Comparison of ENCODE assay signal across 29 cellular contexts in the genomic region with DNA sequence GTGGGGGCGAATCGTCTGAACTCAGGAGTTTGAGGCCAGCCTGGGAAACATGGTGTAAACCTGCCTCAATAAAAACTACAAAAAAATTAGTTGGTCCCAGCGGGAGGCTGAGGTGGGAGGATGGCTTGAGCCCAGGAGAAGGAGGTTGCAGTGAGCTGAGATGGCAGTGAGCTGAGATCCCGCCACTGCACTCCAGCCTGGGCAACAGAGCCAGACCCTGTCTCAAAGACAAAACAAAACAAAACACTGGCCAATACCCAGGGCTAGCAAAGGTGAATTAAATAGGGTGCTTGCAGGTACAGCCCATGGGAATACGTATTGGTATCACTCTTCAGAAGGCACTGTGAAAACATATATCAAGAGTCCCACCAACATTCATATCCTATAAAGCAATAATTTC. TPM values are rescaled to one million over a fixed set of nuclear protein-coding genes. Genes with fewer than 3 reads are reported as not detected.
A peak's percentile ranks its signal among the peaks of the same experiment; 100 is the strongest.
DNase-seq lines count a peak whose midpoint lies in the region; ATAC-seq, FAIRE-seq and TF ChIP-seq lines count a peak whose summit lies in the region.
"Had no signal": no experiment of that assay in that cellular context is flagged by ENCODE, and none has a peak within 500 bp of the region (broad histone marks: within the 10 kb centered on the region; RNA-seq: fewer than 3 reads in every experiment).

No MANE protein-coding gene starts in this region.

- H3K27me3 Mint-ChIP-seq in WTC11 (ENCODE audit: low read depth) (no peaks in the 10 kb centered on the region), memory B cell (no peaks in the 10 kb centered on the region)
- H3K27me3 Mint-ChIP-seq: CD4-positive, alpha-beta memory T cell had no signal

- TF ChIP-seq CTCF in HepG2 (CRISPR knock-in tag; IDR thresholded peaks at IDR 0.05) = no peak
- no peak for TF ChIP-seq CTCF in right lobe of liver (IDR thresholded peaks at IDR 0.05)
- TF ChIP-seq CTCF in WTC11 (IDR thresholded peaks at IDR 0.05) = no peak
- no peak for TF ChIP-seq CTCF in colonic mucosa (IDR thresholded peaks at IDR 0.05)

- H3K4me3 ChIP-seq in HepG2 (replicated peaks in 1 of 3; ENCODE audit: insufficient read depth in 1 of 3, low read depth in 2 of 3, low read length in 3 of 3) (no peak overlapping the region), right lobe of liver (no peak overlapping the region), colonic mucosa (no peak overlapping the region)
- H3K4me3 ChIP-seq: HAP-1, PC-9, SJSA1 had no signal

- H3K9me3 Mint-ChIP-seq in WTC11 = peaks cover 4% of the 10 kb centered on the region
- no peaks in the 10 kb centered on the region for H3K9me3 Mint-ChIP-seq in memory B cell

- no peak for TF ChIP-seq RAD21 in HepG2 (CRISPR knock-in tag; IDR thresholded peaks at IDR 0.05)

- H3K4me1 Mint-ChIP-seq in WTC11 (peaks cover 3% of the 10 kb centered on the region; the same call in 1 of the 2 replicates), memory B cell (peaks cover 62% of the 10 kb centered on the region)

- H3K36me3 ChIP-seq in HepG2 (replicated peaks in 1 of 2; ENCODE audit: control insufficient read depth in 1 of 2, insufficient read depth in 2 of 2, low read length in 2 of 2) = no peaks in the 10 kb centered on the region
- no peaks in the 10 kb centered on the region for H3K36me3 ChIP-seq in right lobe of liver
- H3K36me3 ChIP-seq in colonic mucosa = no peaks in the 10 kb centered on the region
- H3K36me3 ChIP-seq: HAP-1, SJSA1 had no signal

- no peak overlapping the region for H3K4me2 ChIP-seq in HepG2 (ENCODE audit: low read depth, low read length)
- H3K4me2 ChIP-seq: PC-9 had no signal

- TF ChIP-seq POLR2A in HepG2 (IDR thresholded peaks at IDR 0.05; ENCODE audit: insufficient read depth in 1 of 2, low read depth in 2 of 2, low read length in 2 of 2) = no peak
- TF ChIP-seq POLR2A in right lobe of liver (IDR thresholded peaks at IDR 0.05) = no peak

- no peak overlapping the region for H3K9ac ChIP-seq in HepG2 (ENCODE audit: insufficient read depth, low read depth, low read length)
- H3K9ac ChIP-seq in colonic mucosa (ENCODE audit: low read depth in 2 of 2, low read length in 2 of 2) = no peak overlapping the region

- WGBS in HepG2 (ENCODE audit: low lambda C conversion rate) = 78% methylated on average over 5 of the region's 5 CpGs
- 88% methylated on average over 5 of the region's 5 CpGs for WGBS in right lobe of liver (ENCODE audit: insufficient coverage, low coverage, low lambda C conversion rate, missing lambda C conversion rate)

- peaks cover 70% of the 10 kb centered on the region for H3K79me2 ChIP-seq in HepG2 (ENCODE audit: insufficient read depth, low read length)

- H3K4me1 ChIP-seq in HepG2 (ENCODE audit: insufficient read depth, low read length) = peaks cover 7% of the 10 kb centered on the region
- no peaks in the 10 kb centered on the region for H3K4me1 ChIP-seq in right lobe of liver
- no peaks in the 10 kb centered on the region for H3K4me1 ChIP-seq in colonic mucosa

- CTCF ChIA-PET in HepG2 (lab: Yijun Ruan, JAX; ENCODE audit: low intra/inter-chr PET ratio, low total read pairs) = no interaction called here
- CTCF ChIA-PET in WTC11 (lab: Charles Lee) = no interaction called here

- H4K20me1 ChIP-seq in HepG2 (ENCODE audit: insufficient read depth, low read length) = no peaks in the 10 kb centered on the region

- ATAC-seq in HepG2 (no peak), right lobe of liver (no peak), WTC11 (no peak), memory B cell (ENCODE audit: low read depth) (no peak), HG02623 (IDR thresholded peaks at IDR 0.05; ENCODE audit: unreplicated experiment) (no peak), GM21526 (IDR thresholded peaks at IDR 0.05; ENCODE audit: low FRiP score, unreplicated experiment) (no peak)
- ATAC-seq: Right ventricle myocardium inferior had no signal

- H2AFZ ChIP-seq in HepG2 (ENCODE audit: low read length) = no peak overlapping the region
- H2AFZ ChIP-seq: PC-9 had no signal

- no peak overlapping the region for H3K27ac Mint-ChIP-seq in WTC11
- peak overlapping the region; percentile 78 for H3K27ac Mint-ChIP-seq in memory B cell

- H3K27ac ChIP-seq in HepG2 (ENCODE audit: extremely low read length, insufficient read depth, low read length) (no peak overlapping the region), right lobe of liver (no peak overlapping the region), colonic mucosa (no peak overlapping the region)
- H3K27ac ChIP-seq: PC-9, SJSA1 had no signal

- H3K4me3 Mint-ChIP-seq in WTC11 (no peak overlapping the region), memory B cell (no peak overlapping the region)

- no peak for FAIRE-seq in HepG2 (lab: Jason Lieb, UNC)
- FAIRE-seq: G401.6, GM12891 had no signal

- POLR2A ChIA-PET in HepG2 (lab: Yijun Ruan, JAX) = no interaction called here
- POLR2A ChIA-PET in WTC11 (lab: Charles Lee) = no interaction called here

- TF ChIP-seq EP300 in HepG2 (IDR thresholded peaks at IDR 0.05; ENCODE audit: low read depth in 2 of 2, low read length in 2 of 2) (no peak), HepG2 (CRISPR knock-in tag; IDR thresholded peaks at IDR 0.05; ENCODE audit: borderline replicate concordance) (no peak)

- intact Hi-C loops in HepG2 (cut with micrococcal nuclease; ENCODE audit: unreplicated experiment) = no loop called here
- intact Hi-C loops in right lobe of liver (cut with DNase I) = no loop called here
- intact Hi-C loops in colonic mucosa (cut with DNase I) = no loop called here

- in situ Hi-C loops in HepG2 (cut with HindIII; ENCODE audit: extremely low pct_ligation_motif_present, low pct_unique_long_range_greater_than_20kb) = no loop called here

- DNase-seq in HepG2 (ENCODE audit: low spot score) (no peak), right lobe of liver (no peak), WTC11 (ENCODE audit: low spot score) (no peak), memory B cell (ENCODE audit: low spot score in 2 of 2) (no peak), colonic mucosa (no peak), mucosa of gallbladder (ENCODE audit: low spot score) (no peak)
- DNase-seq: 8988T; ACHN; CD4-positive, alpha-beta memory T cell; COR-L47; DMS53; GOT3; Kasumi-1; MV-4-11; NCI-H1105; NCI-H146; NCI-H1930; NCI-H2107; NCI-H524 treated with DMSO at 0.1 percent for 48 hours; NCI-H82; NK-92 treated with Interleukin-12 subunit alpha and Interleukin-12 subunit beta, amount 100 ng/mL, for 24 hours; PC-9 had no signal

- H3K9me3 ChIP-seq in HepG2 (ENCODE audit: low read length) (no peaks in the 10 kb centered on the region), right lobe of liver (no peaks in the 10 kb centered on the region), colonic mucosa (no peaks in the 10 kb centered on the region)
- H3K9me3 ChIP-seq: HAP-1, SJSA1 had no signal

- H3K27me3 ChIP-seq in HepG2 (ENCODE audit: control insufficient read depth in 1 of 2, insufficient read depth in 2 of 2, low read length in 2 of 2) (no peaks in the 10 kb centered on the region), right lobe of liver (no peaks in the 10 kb centered on the region), colonic mucosa (no peaks in the 10 kb centered on the region)
- H3K27me3 ChIP-seq: SJSA1 had no signal

- BruUV-seq in HepG2 (replicated peaks; lab: Mats Ljungman, UMichigan) = no TSS peak

- H3K36me3 Mint-ChIP-seq in WTC11 (peaks cover 3% of the 10 kb centered on the region; the same call in 1 of the 2 replicates), memory B cell (peaks cover 5% of the 10 kb centered on the region)

TF ChIP-seq in WTC11, 78 proteins besides CTCF, POLR2A, EP300 and RAD21:
- TF ChIP-seq GTF2I (CRISPR knock-in tag; conservative IDR thresholded peaks at IDR 0.05) = 0 out of 2 replicates have a peak, but pooled peaks have one; percentile 44
- no peak for TF ChIP-seq SOX15 (CRISPR knock-in tag; IDR thresholded peaks at IDR 0.05)
- TF ChIP-seq CBFB (CRISPR knock-in tag; IDR thresholded peaks at IDR 0.05; ENCODE audit: low read depth) = no peak
- TF ChIP-seq ZNF121 (CRISPR knock-in tag; IDR thresholded peaks at IDR 0.05) = peak; percentile 74
- TF ChIP-seq ZNF138 (CRISPR knock-in tag; conservative IDR thresholded peaks at IDR 0.05) = no peak

RNA-seq across cellular contexts. Expression of a gene that starts 7.0 kb away (rescaled TPM):
- 26.6 and 33.4 TPM in 2 replicates for total RNA-seq in HepG2 (2016; rRNA removed; fragmentation: Illumina TruSeq; extraction: Trizol)
- total RNA-seq in HepG2 (2016; cell fraction: cytosol; rRNA removed; fragmentation: Illumina TruSeq; extraction: Trizol; ENCODE audit: low read depth) = 3.5 and 3.9 TPM in 2 replicates
- total RNA-seq in HepG2 (2016; cell fraction: insoluble cytoplasmic fraction; rRNA removed; fragmentation: Illumina TruSeq; extraction: Trizol) = 25.9 and 29.3 TPM in 2 replicates
- total RNA-seq in HepG2 (2016; cell fraction: membrane; rRNA removed; fragmentation: Illumina TruSeq; extraction: Trizol) = 11.7 and 12.0 TPM in 2 replicates
- 31.8 and 37.1 TPM in 2 replicates for total RNA-seq in HepG2 (2016; cell fraction: nucleus; rRNA removed; fragmentation: Illumina TruSeq; extraction: Trizol)
- polyA plus RNA-seq in HepG2 (2011; rRNA removed) = 22.4 and 26.0 TPM in 2 replicates
- polyA plus RNA-seq in HepG2 (2011; cell fraction: cytosol; rRNA removed) = 10.9 and 13.6 TPM in 2 replicates
- polyA plus RNA-seq in HepG2 (2011; cell fraction: nucleus; rRNA removed) = 38.3 and 45.6 TPM in 2 replicates
- polyA plus RNA-seq in HepG2 (2012) = 18.4 and 19.9 TPM in 2 replicates
- 0.83 and 1.1 TPM in 2 replicates for polyA plus RNA-seq in HepG2 (2016; cell fraction: cytosol; fragmentation: Illumina TruSeq; extraction: Trizol; ENCODE audit: low read depth)
- polyA plus RNA-seq in HepG2 (2016; cell fraction: insoluble cytoplasmic fraction; fragmentation: Illumina TruSeq; extraction: Trizol; ENCODE audit: low read depth) = 21.8 and 23.6 TPM in 2 replicates
- 3.7 and 3.8 TPM in 2 replicates for polyA plus RNA-seq in HepG2 (2016; cell fraction: membrane; fragmentation: Illumina TruSeq; extraction: Trizol; ENCODE audit: low read depth)
- polyA plus RNA-seq in HepG2 (2016; cell fraction: nucleus; fragmentation: Illumina TruSeq; extraction: Trizol; ENCODE audit: insufficient read depth, low read depth) = 38.0 and 42.0 TPM in 2 replicates
- polyA minus RNA-seq in HepG2 (2011; rRNA and poly(A)+ RNA removed; ENCODE audit: low replicate concordance) = 41.6 and 48.2 TPM in 2 replicates
- 16.7 and 18.5 TPM in 2 replicates for polyA minus RNA-seq in HepG2 (2011; cell fraction: cytosol; rRNA and poly(A)+ RNA removed)
- 54.3 and 55.9 TPM in 2 replicates for polyA minus RNA-seq in HepG2 (2011; cell fraction: nucleus; rRNA and poly(A)+ RNA removed)
- 10 to 100 TPM; 22.6 to 34.1 (median 28.9) TPM for total RNA-seq in right lobe of liver
- total RNA-seq in WTC11 (2021) = 18.1 to 19.8 TPM (median 19.0 TPM) in 3 replicates
- 10 to 100 TPM; 38.2 to 38.5 TPM for total RNA-seq in colonic mucosa
- 49.6 TPM for total RNA-seq in mucosa of gallbladder
